31 cellular contexts compared by ENCODE assay signal in the genomic region with DNA sequence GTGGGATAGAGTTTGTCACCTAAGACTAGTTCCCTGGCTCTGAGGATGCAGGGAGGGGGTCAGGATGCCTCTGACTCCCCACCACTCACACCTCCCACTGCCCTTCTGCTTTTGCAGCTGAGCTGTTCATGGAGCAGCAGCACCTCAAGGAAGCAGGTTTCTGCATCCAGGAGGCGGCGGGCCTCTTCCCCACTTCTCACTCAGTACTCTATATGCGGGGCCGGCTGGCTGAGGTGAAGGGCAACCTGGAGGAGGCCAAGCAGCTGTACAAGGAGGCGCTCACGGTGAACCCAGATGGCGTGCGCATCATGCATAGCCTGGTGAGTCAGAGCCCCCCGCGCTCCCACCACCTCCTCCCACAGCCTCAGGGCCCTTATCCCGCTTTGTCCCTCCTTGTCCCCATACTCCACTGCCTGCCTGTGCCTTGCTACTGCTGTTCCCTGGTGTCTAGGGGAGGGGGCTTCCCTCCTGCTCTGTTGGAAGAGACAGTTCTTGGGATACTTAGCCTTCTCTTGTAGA.
DNase-seq lines count a peak whose midpoint lies in the region; ATAC-seq and TF ChIP-seq lines count a peak whose summit lies in the region.
"Had no signal": no experiment of that assay in that cellular context is flagged by ENCODE, and none has a peak within 500 bp of the region (broad histone marks: within the 10 kb centered on the region; RNA-seq: fewer than 3 reads in every experiment).

No MANE protein-coding gene starts in this region.

- peaks cover 29% of the 10 kb centered on the region for H3K4me1 Mint-ChIP-seq in stimulated activated naive CD8-positive, alpha-beta T cell treated with anti-CD3 and anti-CD28 coated beads, Interleukin-15, amount 100 ng/mL, for 72 hours
- peaks cover 24% of the 10 kb centered on the region for H3K4me1 Mint-ChIP-seq in stimulated activated effector memory CD8-positive, alpha-beta T cell treated with anti-CD3 and anti-CD28 coated beads, Interleukin-12 subunit alpha, Interleukin-12 subunit beta, amount 100 ng/mL, for 72 hours

- H3K36me3 ChIP-seq in gastroesophageal sphincter = peaks cover 0 to 26% of the 10 kb centered on the region in 2 donors
- H3K36me3 ChIP-seq: adrenal gland, brain microvascular endothelial cell had no signal

- no peak for TF ChIP-seq POLR2A in gastroesophageal sphincter (IDR thresholded peaks at IDR 0.05)

- no peak for ATAC-seq in stimulated activated naive CD8-positive, alpha-beta T cell treated with anti-CD3 and anti-CD28 coated beads, Interleukin-15, amount 100 ng/mL, for 72 hours
- ATAC-seq in stimulated activated naive CD8-positive, alpha-beta T cell treated with anti-CD3 and anti-CD28 coated beads, Interleukin-15, Interleukin-2, amounts not matched to agents 100 U/mL and 50 U/mL, for 24 hours = no peak
- ATAC-seq in gastroesophageal sphincter = no peak
- no peak for ATAC-seq in stimulated activated effector memory CD8-positive, alpha-beta T cell treated with anti-CD3 and anti-CD28 coated beads, Interleukin-12 subunit alpha, Interleukin-12 subunit beta, amount 100 ng/mL, for 72 hours
- ATAC-seq in HG03095 (IDR thresholded peaks at IDR 0.05; ENCODE audit: unreplicated experiment) = no peak
- ATAC-seq: activated T-cell treated with anti-CD3 and anti-CD28 coated beads, Interleukin-2, amount 50 U/mL, for 4 hours; heart left ventricle; mucosa of descending colon; PC-3; right cardiac atrium; WTC11 had no signal

- no peaks in the 10 kb centered on the region for H3K27me3 Mint-ChIP-seq in stimulated activated naive CD8-positive, alpha-beta T cell treated with anti-CD3 and anti-CD28 coated beads, Interleukin-15, amount 100 ng/mL, for 72 hours
- H3K27me3 Mint-ChIP-seq: activated CD4-positive, alpha-beta T cell treated with anti-CD3 and anti-CD28 coated beads, Interleukin-2, amount 10 ng/mL, durations not matched to agents 7 days and 5 days; B cell had no signal

- no peaks in the 10 kb centered on the region for H3K9me3 ChIP-seq in gastroesophageal sphincter
- H3K9me3 ChIP-seq: adrenal gland, heart left ventricle, mucosa of descending colon had no signal

- no peak for DNase-seq in stimulated activated naive CD8-positive, alpha-beta T cell treated with anti-CD3 and anti-CD28 coated beads, Interleukin-15, amount 100 ng/mL, for 72 hours
- no peak for DNase-seq in stimulated activated naive CD8-positive, alpha-beta T cell treated with anti-CD3 and anti-CD28 coated beads, Interleukin-15, Interleukin-2, amounts not matched to agents 100 U/mL and 50 U/mL, for 24 hours
- DNase-seq in stimulated activated effector memory CD8-positive, alpha-beta T cell treated with anti-CD3 and anti-CD28 coated beads, Interleukin-12 subunit alpha, Interleukin-12 subunit beta, amount 100 ng/mL, for 72 hours (ENCODE audit: low spot score in 2 of 2) = no peak
- DNase-seq in NCI-H2107 treated with DMSO at 0.1 percent for 48 hours (lab: John Stamatoyannopoulos, UW; ENCODE audit: unreplicated experiment) = no peak
- DNase-seq in HPDE6-E6E7 (ENCODE audit: extremely low spot score) = no peak
- DNase-seq in HuH-7 (ENCODE audit: low spot score) = no peak
- DNase-seq: activated CD4-positive, alpha-beta T cell treated with anti-CD3 and anti-CD28 coated beads, Interleukin-2, amount 10 ng/mL, durations not matched to agents 7 days and 5 days; activated naive CD4-positive, alpha-beta T cell; activated T-cell treated with anti-CD3 and anti-CD28 coated beads, Interleukin-2, amount 50 U/mL, for 4 hours; adrenal gland; brain microvascular endothelial cell; CD8-positive, alpha-beta memory T cell; effector memory CD4-positive, alpha-beta T cell; erythroblast; H9; kidney glomerular epithelial cell; mucosa of descending colon; NCI-H1436; NCI-H510A; nephron progenitor cell; NK-92 treated with Interleukin-12 subunit alpha and Interleukin-12 subunit beta, amount 100 ng/mL, for 24 hours; PC-3; SHP77; SW 1271 had no signal

- H3K36me3 Mint-ChIP-seq in stimulated activated effector memory CD8-positive, alpha-beta T cell treated with anti-CD3 and anti-CD28 coated beads, Interleukin-12 subunit alpha, Interleukin-12 subunit beta, amount 100 ng/mL, for 72 hours = peaks cover 41% of the 10 kb centered on the region
- H3K36me3 Mint-ChIP-seq: WTC11 had no signal

- no peaks in the 10 kb centered on the region for H3K27me3 ChIP-seq in gastroesophageal sphincter
- H3K27me3 ChIP-seq: adrenal gland, brain microvascular endothelial cell, heart left ventricle had no signal

- no peak for TF ChIP-seq EP300 in gastroesophageal sphincter (IDR thresholded peaks at IDR 0.05)

- H3K4me1 ChIP-seq in gastroesophageal sphincter = peaks cover 16 to 94% (median 65%) of the 10 kb centered on the region in 3 donors

- H3K27ac ChIP-seq in gastroesophageal sphincter = peak overlapping the region in 3 of 4 donors; percentile 20 to 94 (median 58)
- H3K27ac ChIP-seq: brain microvascular endothelial cell had no signal

- H3K4me3 Mint-ChIP-seq in stimulated activated naive CD8-positive, alpha-beta T cell treated with anti-CD3 and anti-CD28 coated beads, Interleukin-15, amount 100 ng/mL, for 72 hours = no peak overlapping the region
- H3K4me3 Mint-ChIP-seq in stimulated activated effector memory CD8-positive, alpha-beta T cell treated with anti-CD3 and anti-CD28 coated beads, Interleukin-12 subunit alpha, Interleukin-12 subunit beta, amount 100 ng/mL, for 72 hours = no peak overlapping the region
- H3K4me3 Mint-ChIP-seq: activated CD4-positive, alpha-beta T cell treated with anti-CD3 and anti-CD28 coated beads, Interleukin-2, amount 10 ng/mL, durations not matched to agents 7 days and 5 days; activated T-cell treated with anti-CD3 and anti-CD28 coated beads, Interleukin-2, amount 50 U/mL, for 4 hours; B cell; CD8-positive, alpha-beta memory T cell; H9; nephron progenitor cell; WTC11 had no signal

- no peaks in the 10 kb centered on the region for H3K9me3 Mint-ChIP-seq in stimulated activated naive CD8-positive, alpha-beta T cell treated with anti-CD3 and anti-CD28 coated beads, Interleukin-15, amount 100 ng/mL, for 72 hours
- no peaks in the 10 kb centered on the region for H3K9me3 Mint-ChIP-seq in stimulated activated effector memory CD8-positive, alpha-beta T cell treated with anti-CD3 and anti-CD28 coated beads, Interleukin-12 subunit alpha, Interleukin-12 subunit beta, amount 100 ng/mL, for 72 hours
- H3K9me3 Mint-ChIP-seq: activated CD4-positive, alpha-beta T cell treated with anti-CD3 and anti-CD28 coated beads, Interleukin-2, amount 10 ng/mL, durations not matched to agents 7 days and 5 days; activated T-cell treated with anti-CD3 and anti-CD28 coated beads, Interleukin-2, amount 50 U/mL, for 4 hours; CD8-positive, alpha-beta memory T cell; H9; nephron progenitor cell; WTC11 had no signal

- no peak for TF ChIP-seq CTCF in gastroesophageal sphincter (IDR thresholded peaks at IDR 0.05)

- H3K27ac Mint-ChIP-seq in stimulated activated naive CD8-positive, alpha-beta T cell treated with anti-CD3 and anti-CD28 coated beads, Interleukin-15, amount 100 ng/mL, for 72 hours = peak overlapping the region; percentile 86 to 92
- H3K27ac Mint-ChIP-seq in stimulated activated effector memory CD8-positive, alpha-beta T cell treated with anti-CD3 and anti-CD28 coated beads, Interleukin-12 subunit alpha, Interleukin-12 subunit beta, amount 100 ng/mL, for 72 hours = peak overlapping the region; percentile 67
- H3K27ac Mint-ChIP-seq: activated CD4-positive, alpha-beta T cell treated with anti-CD3 and anti-CD28 coated beads, Interleukin-2, amount 10 ng/mL, durations not matched to agents 7 days and 5 days; B cell; nephron progenitor cell; WTC11 had no signal

- no peak overlapping the region for H3K4me3 ChIP-seq in gastroesophageal sphincter
- H3K4me3 ChIP-seq: adrenal gland, heart left ventricle, lung, mucosa of descending colon had no signal

- 96 to 100% methylated on average over 7 to 8 of the region's 11 CpGs for WGBS in gastroesophageal sphincter (ENCODE audit: low coverage in 1 of 2), 2 donors
